ENCODE assay signal across 9 cellular contexts in genomic region chr7:6558837-6559236, GRCh38. TPM values are rescaled to one million over a fixed set of nuclear protein-coding genes. Genes with fewer than 3 reads are reported as not detected.
DNase-seq lines count a peak whose midpoint lies in the region; ATAC-seq, FAIRE-seq and TF ChIP-seq lines count a peak whose summit lies in the region.
"Had no signal": no experiment of that assay in that cellular context is flagged by ENCODE, and none has a peak within 500 bp of the region (broad histone marks: within the 10 kb centered on the region; RNA-seq: fewer than 3 reads in every experiment).

No MANE protein-coding gene starts in this region.

- no peaks in the 10 kb centered on the region for H3K9me3 ChIP-seq in A549
- no peaks in the 10 kb centered on the region for H3K9me3 ChIP-seq in adipocyte (ENCODE audit: control insufficient read depth, low read length)
- H3K9me3 ChIP-seq in naive thymus-derived CD4-positive, alpha-beta T cell (ENCODE audit: control insufficient read depth in 2 of 3, low read length in 3 of 3), result no peaks in the 10 kb centered on the region
- no peaks in the 10 kb centered on the region for H3K9me3 ChIP-seq in ascending aorta
- H3K9me3 ChIP-seq in sigmoid colon, result no peaks in the 10 kb centered on the region

- H3K4me3 ChIP-seq in A549 (no peak overlapping the region), adipocyte (ENCODE audit: low read length) (no peak overlapping the region), ascending aorta (no peak overlapping the region), sigmoid colon (no peak overlapping the region)
- no peak overlapping the region for H3K4me3 ChIP-seq in naive thymus-derived CD4-positive, alpha-beta T cell (ENCODE audit: low read length)

- DNase-seq in A549 (ENCODE audit: low read depth in 1 of 2, low spot score in 1 of 2), result peak; percentile 78 to 87
- DNase-seq in DMS114 treated with DMSO at 0.1 percent for 48 hours (lab: John Stamatoyannopoulos, UW; ENCODE audit: unreplicated experiment), result peak; percentile 79
- DNase-seq in NAMALWA (ENCODE audit: low spot score), result peak; percentile 59
- peak; percentile 46 for DNase-seq in adipocyte (ENCODE audit: low read depth)
- peak in 3 of 9 donors; percentile 16 to 27 (median 20) for DNase-seq in naive thymus-derived CD4-positive, alpha-beta T cell
- no peak for DNase-seq in ascending aorta (ENCODE audit: low spot score in 2 of 2)
- DNase-seq in sigmoid colon, result no peak
- no peak for DNase-seq in activated T-helper 2 cell treated with anti-CD3 and anti-CD28 coated beads, Interferon-gamma antibody, Interleukin-2, Interleukin-4, amounts not matched to agents 10 μg/mL and 5 μg/mL and 100 μg/mL, durations not matched to agents 14 hours and 24 hours and 36 hours (ENCODE audit: low spot score)

- no peak overlapping the region for H3K27ac Mint-ChIP-seq in naive thymus-derived CD4-positive, alpha-beta T cell
- no peak overlapping the region for H3K27ac Mint-ChIP-seq in activated T-helper 2 cell treated with anti-CD3 and anti-CD28 coated beads, Interferon-gamma antibody, Interleukin-2, Interleukin-4, amounts not matched to agents 10 μg/mL and 5 μg/mL and 100 μg/mL, durations not matched to agents 14 hours and 24 hours and 36 hours

- POLR2A ChIA-PET in A549 (lab: Yijun Ruan, JAX), result interaction anchor here (0.6 to 1.0 kb wide), 2 partner anchors 19 to 44 kb away, joined by 3 to 6 read pairs; no protein-coding TSS in a partner anchor
- POLR2A ChIA-PET in naive thymus-derived CD4-positive, alpha-beta T cell (lab: Charles Lee), result interaction anchor here (0.6 to 0.7 kb wide), 2 partner anchors 48 to 113 kb away, joined by 3 read pairs; no protein-coding TSS in a partner anchor

- peaks cover 0 to 2% (median 0%) of the 10 kb centered on the region in 11 donors for H3K9me3 Mint-ChIP-seq in naive thymus-derived CD4-positive, alpha-beta T cell
- H3K9me3 Mint-ChIP-seq in activated T-helper 2 cell treated with anti-CD3 and anti-CD28 coated beads, Interferon-gamma antibody, Interleukin-2, Interleukin-4, amounts not matched to agents 10 μg/mL and 5 μg/mL and 100 μg/mL, durations not matched to agents 14 hours and 24 hours and 36 hours, result no peaks in the 10 kb centered on the region

- WGBS in A549 (ENCODE audit: missing lambda C conversion rate), result 28% methylated on average over 6 of the region's 6 CpGs
- 37 to 54% methylated on average over 6 of the region's 6 CpGs for WGBS in sigmoid colon, 2 donors

- no peak overlapping the region for H3K9ac ChIP-seq in adipocyte (ENCODE audit: low read length)

- peaks cover 0 to 2% (median 0%) of the 10 kb centered on the region in 5 donors for H3K36me3 Mint-ChIP-seq in naive thymus-derived CD4-positive, alpha-beta T cell
- no peaks in the 10 kb centered on the region for H3K36me3 Mint-ChIP-seq in activated T-helper 2 cell treated with anti-CD3 and anti-CD28 coated beads, Interferon-gamma antibody, Interleukin-2, Interleukin-4, amounts not matched to agents 10 μg/mL and 5 μg/mL and 100 μg/mL, durations not matched to agents 14 hours and 24 hours and 36 hours (ENCODE audit: low read depth)

- peak; percentile 56 to 67 for TF ChIP-seq RAD21 in A549 (conservative IDR thresholded peaks at IDR 0.05 in 1 of 2, IDR thresholded peaks at IDR 0.05 in 1 of 2)

- H3K27me3 Mint-ChIP-seq in naive thymus-derived CD4-positive, alpha-beta T cell, result peaks cover 0 to 4% (median 0%) of the 10 kb centered on the region in 5 donors
- H3K27me3 Mint-ChIP-seq in activated T-helper 2 cell treated with anti-CD3 and anti-CD28 coated beads, Interferon-gamma antibody, Interleukin-2, Interleukin-4, amounts not matched to agents 10 μg/mL and 5 μg/mL and 100 μg/mL, durations not matched to agents 14 hours and 24 hours and 36 hours (ENCODE audit: low read depth), result no peaks in the 10 kb centered on the region

- TF ChIP-seq POLR2A in A549 (IDR thresholded peaks at IDR 0.05; ENCODE audit: low read length) (no peak), sigmoid colon (IDR thresholded peaks at IDR 0.05) (no peak)

- H3K27ac ChIP-seq in A549 (no peak overlapping the region), ascending aorta (no peak overlapping the region), sigmoid colon (no peak overlapping the region)
- H3K27ac ChIP-seq in naive thymus-derived CD4-positive, alpha-beta T cell (ENCODE audit: low read depth, low read length), result no peak overlapping the region

- TF ChIP-seq EP300 in A549 (IDR thresholded peaks at IDR 0.05) (no peak), sigmoid colon (IDR thresholded peaks at IDR 0.05) (no peak)

- TF ChIP-seq CTCF in A549 (IDR thresholded peaks at IDR 0.05) (peak; percentile 46; the same call in 2 of the 3 replicates), ascending aorta (IDR thresholded peaks at IDR 0.05) (no peak), sigmoid colon (IDR thresholded peaks at IDR 0.05) (peak in 1 of 4 experiments; percentile 7)

- H3K27me3 ChIP-seq in adipocyte (replicated peaks; ENCODE audit: control insufficient read depth, insufficient read depth, low read length), result peaks cover 4% of the 10 kb centered on the region
- no peaks in the 10 kb centered on the region for H3K27me3 ChIP-seq in naive thymus-derived CD4-positive, alpha-beta T cell (ENCODE audit: control insufficient read depth in 2 of 2, insufficient read depth in 2 of 2, low read length in 2 of 2)
- H3K27me3 ChIP-seq in ascending aorta, result no peaks in the 10 kb centered on the region
- H3K27me3 ChIP-seq in sigmoid colon, result no peaks in the 10 kb centered on the region

- no peak overlapping the region for H3K4me3 Mint-ChIP-seq in naive thymus-derived CD4-positive, alpha-beta T cell
- no peak overlapping the region for H3K4me3 Mint-ChIP-seq in activated T-helper 2 cell treated with anti-CD3 and anti-CD28 coated beads, Interferon-gamma antibody, Interleukin-2, Interleukin-4, amounts not matched to agents 10 μg/mL and 5 μg/mL and 100 μg/mL, durations not matched to agents 14 hours and 24 hours and 36 hours (ENCODE audit: low read depth)

- ATAC-seq in A549, result peak; percentile 91 to 93
- ATAC-seq in naive thymus-derived CD4-positive, alpha-beta T cell, result peak; percentile 47

- CTCF ChIA-PET in A549 (lab: Yijun Ruan, JAX), result interaction anchor here (0.6 to 3.1 kb wide), 23 partner anchors 9 to 703 kb away, joined by 3 to 26 read pairs (median 4); no protein-coding TSS in a partner anchor
- CTCF ChIA-PET in naive thymus-derived CD4-positive, alpha-beta T cell (lab: Charles Lee), result interaction anchor here (1.2 to 2.5 kb wide), 4 partner anchors 13 to 47 kb away, joined by 3 to 16 read pairs (median 6); no protein-coding TSS in a partner anchor

- peaks cover 4 to 13% (median 9%) of the 10 kb centered on the region in 7 donors for H3K4me1 Mint-ChIP-seq in naive thymus-derived CD4-positive, alpha-beta T cell
- H3K4me1 Mint-ChIP-seq in activated T-helper 2 cell treated with anti-CD3 and anti-CD28 coated beads, Interferon-gamma antibody, Interleukin-2, Interleukin-4, amounts not matched to agents 10 μg/mL and 5 μg/mL and 100 μg/mL, durations not matched to agents 14 hours and 24 hours and 36 hours (ENCODE audit: low read depth), result peaks cover 6% of the 10 kb centered on the region

- intact Hi-C loops in naive thymus-derived CD4-positive, alpha-beta T cell (cut with micrococcal nuclease), result loop anchor here in 1 of 2 donors (1.0 kb wide), 2 partner anchors 28 to 43 kb away; no protein-coding TSS in a partner anchor
- intact Hi-C loops in ascending aorta (cut with DNase I) (no loop called here), sigmoid colon (cut with DNase I) (no loop called here)
- intact Hi-C loops in activated T-helper 2 cell treated with anti-CD3 and anti-CD28 coated beads, Interferon-gamma antibody, Interleukin-2, Interleukin-4, amounts not matched to agents 10 μg/mL and 5 μg/mL and 100 μg/mL, durations not matched to agents 14 hours and 24 hours and 36 hours (cut with micrococcal nuclease), result no loop called here

- H3K4me1 ChIP-seq in A549 (0 out of 3 replicates have a peak, but pooled peaks cover 3% of the 10 kb centered on the region), adipocyte (ENCODE audit: control insufficient read depth, insufficient read depth, low read length) (no peaks in the 10 kb centered on the region), ascending aorta (no peaks in the 10 kb centered on the region), sigmoid colon (no peaks in the 10 kb centered on the region)
- H3K4me1 ChIP-seq in naive thymus-derived CD4-positive, alpha-beta T cell (ENCODE audit: control insufficient read depth in 2 of 2, insufficient read depth in 2 of 2, low read length in 2 of 2), result peaks cover 0 to 11% of the 10 kb centered on the region in 2 donors

- no peaks in the 10 kb centered on the region for H3K36me3 ChIP-seq in adipocyte (ENCODE audit: control insufficient read depth, insufficient read depth, low read length, severe bottlenecking)
- no peaks in the 10 kb centered on the region for H3K36me3 ChIP-seq in naive thymus-derived CD4-positive, alpha-beta T cell (ENCODE audit: control insufficient read depth in 2 of 3, insufficient read depth in 3 of 3, low read length in 3 of 3)
- no peaks in the 10 kb centered on the region for H3K36me3 ChIP-seq in ascending aorta
- H3K36me3 ChIP-seq in sigmoid colon, result no peaks in the 10 kb centered on the region

- 0 out of 3 replicates have a peak overlapping the region, but pooled peaks have one; percentile 9 for H3K4me2 ChIP-seq in A549

- FAIRE-seq in A549 (lab: Jason Lieb, UNC), result no peak
- FAIRE-seq: endometrium had no signal

RNA-seq across cellular contexts. Expression of gene GRID2IP, which starts 7.6 kb away (rescaled TPM):
- polyA plus RNA-seq in A549 (2011; rRNA removed) (0.03 TPM in 1 of 2 replicates, not detected in the other), A549 (2017; fragmentation: RNase III; extraction: RNeasy Plus Mini Kit Qiagen cat#74134 plus additional on column Dnase treatment) (0.03 TPM in 1 of 3 replicates, not detected in the others), sigmoid colon (under 1 TPM in 2 of 3 donors, not detected in 1; 0.23 to 0.39 TPM)
- polyA plus RNA-seq in A549 (2012; cell fraction: cytosol; rRNA removed), result 0.01 TPM in 1 of 2 replicates, not detected in the other
- polyA plus RNA-seq in A549 (2012; cell fraction: nucleus; rRNA removed), result 0.02 TPM in 1 of 2 replicates, not detected in the other
- not detected in 2 replicates for polyA minus RNA-seq in A549 (2011; rRNA and poly(A)+ RNA removed)
- total RNA-seq in naive thymus-derived CD4-positive, alpha-beta T cell, result 1 to 10 TPM in 2 of 5 experiments, under 1 TPM in 2, not detected in 1; 0.24 to 1.5 (median 1.1) TPM
- polyA plus RNA-seq in naive thymus-derived CD4-positive, alpha-beta T cell, result not detected
- total RNA-seq in ascending aorta (not detected), sigmoid colon (not detected)
- total RNA-seq in activated T-helper 2 cell treated with anti-CD3 and anti-CD28 coated beads, Interferon-gamma antibody, Interleukin-2, Interleukin-4, amounts not matched to agents 10 μg/mL and 5 μg/mL and 100 μg/mL, durations not matched to agents 14 hours and 24 hours and 36 hours, result 0.18 and 0.23 TPM in 2 replicates

RNA-seq across cellular contexts. Expression of gene ZDHHC4, which starts 18.4 kb away (rescaled TPM):
- polyA plus RNA-seq in A549 (2011; rRNA removed), result 118 and 149 TPM in 2 replicates
- 63.7 and 69.6 TPM in 2 replicates for polyA plus RNA-seq in A549 (2012; cell fraction: cytosol; rRNA removed)
- polyA plus RNA-seq in A549 (2012; cell fraction: nucleus; rRNA removed), result 43.7 and 74.3 TPM in 2 replicates
- polyA plus RNA-seq in A549 (2017; fragmentation: RNase III; extraction: RNeasy Plus Mini Kit Qiagen cat#74134 plus additional on column Dnase treatment), result 37.0 to 43.3 TPM (median 42.8 TPM) in 3 replicates
- 128 and 141 TPM in 2 replicates for polyA minus RNA-seq in A549 (2011; rRNA and poly(A)+ RNA removed)
- total RNA-seq in naive thymus-derived CD4-positive, alpha-beta T cell, result 10 to 100 TPM; 25.2 to 42.2 (median 31.8) TPM
- 10 to 100 TPM; 65.9 to 82.1 TPM for polyA plus RNA-seq in naive thymus-derived CD4-positive, alpha-beta T cell
- 5.1 TPM for total RNA-seq in ascending aorta
- total RNA-seq in sigmoid colon, result 10 to 100 TPM; 51.0 to 73.6 (median 61.8) TPM
- 10 to 100 TPM; 32.4 to 38.8 (median 33.6) TPM for polyA plus RNA-seq in sigmoid colon
- total RNA-seq in activated T-helper 2 cell treated with anti-CD3 and anti-CD28 coated beads, Interferon-gamma antibody, Interleukin-2, Interleukin-4, amounts not matched to agents 10 μg/mL and 5 μg/mL and 100 μg/mL, durations not matched to agents 14 hours and 24 hours and 36 hours, result 23.9 and 29.9 TPM in 2 replicates

RNA-seq across cellular contexts. Expression of gene INTS15, which starts 31.0 kb away (rescaled TPM):
- polyA plus RNA-seq in A549 (2011; rRNA removed) (23.4 and 26.1 TPM in 2 replicates), A549 (2017; fragmentation: RNase III; extraction: RNeasy Plus Mini Kit Qiagen cat#74134 plus additional on column Dnase treatment) (13.6 to 14.7 TPM (median 14.5 TPM) in 3 replicates), sigmoid colon (10 to 100 TPM; 10.4 to 18.1 (median 13.2) TPM)
- polyA plus RNA-seq in A549 (2012; cell fraction: cytosol; rRNA removed), result 23.7 and 24.5 TPM in 2 replicates
- 26.2 and 31.6 TPM in 2 replicates for polyA plus RNA-seq in A549 (2012; cell fraction: nucleus; rRNA removed)
- polyA minus RNA-seq in A549 (2011; rRNA and poly(A)+ RNA removed), result 21.3 and 23.8 TPM in 2 replicates
- 10 to 100 TPM; 39.9 to 69.1 (median 56.5) TPM for total RNA-seq in naive thymus-derived CD4-positive, alpha-beta T cell
- 10 to 100 TPM; 29.7 to 51.8 TPM for polyA plus RNA-seq in naive thymus-derived CD4-positive, alpha-beta T cell
- total RNA-seq in ascending aorta (15.2 TPM), sigmoid colon (10 to 100 TPM; 16.3 to 30.2 (median 23.1) TPM)
- total RNA-seq in activated T-helper 2 cell treated with anti-CD3 and anti-CD28 coated beads, Interferon-gamma antibody, Interleukin-2, Interleukin-4, amounts not matched to agents 10 μg/mL and 5 μg/mL and 100 μg/mL, durations not matched to agents 14 hours and 24 hours and 36 hours, result 41.1 and 42.1 TPM in 2 replicates

RNA-seq across cellular contexts. Expression of gene ZNF853, which starts 56.6 kb away (rescaled TPM):
- 2.2 and 2.7 TPM in 2 replicates for polyA plus RNA-seq in A549 (2011; rRNA removed)
- polyA plus RNA-seq in A549 (2012; cell fraction: cytosol; rRNA removed), result 1.5 and 2.7 TPM in 2 replicates
- 1.6 and 1.7 TPM in 2 replicates for polyA plus RNA-seq in A549 (2012; cell fraction: nucleus; rRNA removed)
- 1.6 to 2.1 TPM (median 1.8 TPM) in 3 replicates for polyA plus RNA-seq in A549 (2017; fragmentation: RNase III; extraction: RNeasy Plus Mini Kit Qiagen cat#74134 plus additional on column Dnase treatment)
- 6.8 and 8.7 TPM in 2 replicates for polyA minus RNA-seq in A549 (2011; rRNA and poly(A)+ RNA removed)
- 1 to 10 TPM in 4 of 5 experiments, under 1 TPM in 1; 0.15 to 5.3 (median 3.8) TPM for total RNA-seq in naive thymus-derived CD4-positive, alpha-beta T cell
- polyA plus RNA-seq in naive thymus-derived CD4-positive, alpha-beta T cell, result 1 to 10 TPM in 1 of 2 donors, under 1 TPM in 1; 0.50 to 2.9 TPM
- 12.2 TPM for total RNA-seq in ascending aorta
- 10 to 100 TPM; 20.0 to 36.0 (median 24.8) TPM for total RNA-seq in sigmoid colon
- polyA plus RNA-seq in sigmoid colon, result 1 to 10 TPM in 2 of 3 donors, under 1 TPM in 1; 0.69 to 2.3 (median 1.8) TPM
- 0.23 TPM in 2 replicates for total RNA-seq in activated T-helper 2 cell treated with anti-CD3 and anti-CD28 coated beads, Interferon-gamma antibody, Interleukin-2, Interleukin-4, amounts not matched to agents 10 μg/mL and 5 μg/mL and 100 μg/mL, durations not matched to agents 14 hours and 24 hours and 36 hours

Comparison
In these comparisons a context has a peak if more than half of its experiments do, and no peak if none do; other contexts are left out.
1. DNase-seq: peak in A549 (2 of 2), DMS114 treated with DMSO at 0.1 percent for 48 hours (single experiment), NAMALWA (single experiment) and adipocyte (single experiment); none in ascending aorta (0 of 2), sigmoid colon (single experiment) and activated T-helper 2 cell treated with anti-CD3 and anti-CD28 coated beads, Interferon-gamma antibody, Interleukin-2, Interleukin-4, amounts not matched to agents 10 μg/mL and 5 μg/mL and 100 μg/mL, durations not matched to agents 14 hours and 24 hours and 36 hours (single experiment).